Comparison of ENCODE assay signal across 2 cellular contexts in the genomic region with DNA sequence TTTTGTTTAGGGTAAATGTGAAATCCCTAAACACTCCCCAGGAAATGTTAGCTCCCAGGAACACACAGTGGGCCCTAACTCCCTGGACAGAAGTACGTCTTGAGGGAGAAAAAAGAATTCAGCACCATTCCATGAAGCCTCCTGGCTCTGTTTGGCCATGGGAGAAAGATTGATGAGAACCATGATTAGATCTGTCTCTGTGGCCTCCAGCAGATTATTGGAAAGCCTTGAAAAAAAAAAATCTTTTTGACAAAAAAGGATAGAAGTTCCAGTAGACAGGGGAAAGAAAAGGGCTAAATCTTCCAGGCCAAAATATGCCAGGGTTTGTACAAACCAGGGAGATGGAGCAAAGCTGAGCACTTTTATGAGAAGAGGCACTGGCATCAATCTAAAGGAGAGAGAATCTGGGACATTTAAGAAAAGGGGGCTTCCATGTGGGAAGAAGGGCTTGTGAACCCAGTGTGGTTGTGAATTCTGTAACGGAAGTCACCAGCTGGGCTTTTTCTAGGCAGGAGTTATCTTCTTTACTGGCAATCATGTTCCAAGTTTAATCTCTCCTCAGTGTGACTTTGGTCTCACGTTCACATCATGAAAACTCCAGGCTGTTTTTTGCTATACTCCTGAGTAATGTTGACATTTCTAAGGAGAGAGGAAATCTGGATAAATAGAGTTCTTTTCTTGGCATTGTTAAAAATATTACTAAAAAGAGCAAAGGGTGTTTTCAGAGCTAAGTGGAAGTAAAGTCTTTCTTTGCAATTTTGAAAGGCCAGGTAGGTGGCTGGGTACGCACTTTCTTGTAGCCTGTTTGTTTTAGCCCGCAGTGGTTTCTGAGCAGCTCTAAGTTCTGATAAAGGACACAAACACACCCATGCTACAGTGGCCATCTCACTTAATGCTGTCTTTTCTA.
TF ChIP-seq lines count a peak whose summit lies in the region.

No MANE protein-coding gene starts in this region.

TF ChIP-seq in IMR-90, 13 proteins besides CTCF, POLR2A, EP300 and RAD21:
- no peak for TF ChIP-seq CEBPB (IDR thresholded peaks at IDR 0.05; ENCODE audit: low read depth, low read length)
- TF ChIP-seq NFE2L2 (IDR thresholded peaks at IDR 0.05; ENCODE audit: low read depth, low read length) = no peak
- TF ChIP-seq MAFK (IDR thresholded peaks at IDR 0.05; ENCODE audit: low read depth, low read length) = no peak
- no peak for TF ChIP-seq FOS (IDR thresholded peaks at IDR 0.05; ENCODE audit: low read depth, low read length)
- TF ChIP-seq, protein P1, sequence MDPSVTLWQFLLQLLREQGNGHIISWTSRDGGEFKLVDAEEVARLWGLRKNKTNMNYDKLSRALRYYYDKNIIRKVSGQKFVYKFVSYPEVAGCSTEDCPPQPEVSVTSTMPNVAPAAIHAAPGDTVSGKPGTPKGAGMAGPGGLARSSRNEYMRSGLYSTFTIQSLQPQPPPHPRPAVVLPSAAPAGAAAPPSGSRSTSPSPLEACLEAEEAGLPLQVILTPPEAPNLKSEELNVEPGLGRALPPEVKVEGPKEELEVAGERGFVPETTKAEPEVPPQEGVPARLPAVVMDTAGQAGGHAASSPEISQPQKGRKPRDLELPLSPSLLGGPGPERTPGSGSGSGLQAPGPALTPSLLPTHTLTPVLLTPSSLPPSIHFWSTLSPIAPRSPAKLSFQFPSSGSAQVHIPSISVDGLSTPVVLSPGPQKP (IDR thresholded peaks at IDR 0.05; ENCODE audit: borderline replicate concordance, low read depth, low read length) = no peak
- TF ChIP-seq BHLHE40 (IDR thresholded peaks at IDR 0.05; ENCODE audit: low read depth, low read length) = no peak
- TF ChIP-seq CHD1 (IDR thresholded peaks at IDR 0.05; ENCODE audit: low read depth, low read length) = no peak
- TF ChIP-seq SMC3 (IDR thresholded peaks at IDR 0.05; ENCODE audit: low read depth, low read length) = no peak
- TF ChIP-seq RFX5 (IDR thresholded peaks at IDR 0.05; ENCODE audit: low read depth, low read length) = no peak
- no peak for TF ChIP-seq RCOR1 (IDR thresholded peaks at IDR 0.05; ENCODE audit: insufficient replicate concordance, low read length)
- no peak for TF ChIP-seq MXI1 (IDR thresholded peaks at IDR 0.05; ENCODE audit: borderline replicate concordance, low read depth, low read length)
- no peak for TF ChIP-seq MAZ (IDR thresholded peaks at IDR 0.05; ENCODE audit: borderline replicate concordance, low read depth, low read length)
- TF ChIP-seq, protein P2, sequence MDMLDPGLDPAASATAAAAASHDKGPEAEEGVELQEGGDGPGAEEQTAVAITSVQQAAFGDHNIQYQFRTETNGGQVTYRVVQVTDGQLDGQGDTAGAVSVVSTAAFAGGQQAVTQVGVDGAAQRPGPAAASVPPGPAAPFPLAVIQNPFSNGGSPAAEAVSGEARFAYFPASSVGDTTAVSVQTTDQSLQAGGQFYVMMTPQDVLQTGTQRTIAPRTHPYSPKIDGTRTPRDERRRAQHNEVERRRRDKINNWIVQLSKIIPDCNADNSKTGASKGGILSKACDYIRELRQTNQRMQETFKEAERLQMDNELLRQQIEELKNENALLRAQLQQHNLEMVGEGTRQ (IDR thresholded peaks at IDR 0.05; ENCODE audit: low read depth, low read length) = no peak
TF ChIP-seq in IMR-90: peak in this region for 0.

TF ChIP-seq in HepG2, 621 proteins besides CTCF, POLR2A, EP300 and RAD21:
- TF ChIP-seq ZNF460 (CRISPR knock-in tag; IDR thresholded peaks at IDR 0.05; ENCODE audit: borderline replicate concordance) = no peak
- no peak for TF ChIP-seq CENPX (CRISPR knock-in tag; IDR thresholded peaks at IDR 0.05)
- no peak for TF ChIP-seq ETV5 (CRISPR knock-in tag; IDR thresholded peaks at IDR 0.05; ENCODE audit: borderline replicate concordance)
- no peak for TF ChIP-seq ZNF12 (CRISPR knock-in tag; IDR thresholded peaks at IDR 0.05)
- no peak for TF ChIP-seq ZFP36 (IDR thresholded peaks at IDR 0.05; ENCODE audit: borderline replicate concordance, low read depth, low read length, partially characterized antibody)
- TF ChIP-seq KMT2B (CRISPR knock-in tag; IDR thresholded peaks at IDR 0.05) = no peak
- no peak for TF ChIP-seq ZNF776 (CRISPR knock-in tag; IDR thresholded peaks at IDR 0.05)
- TF ChIP-seq, protein P3, sequence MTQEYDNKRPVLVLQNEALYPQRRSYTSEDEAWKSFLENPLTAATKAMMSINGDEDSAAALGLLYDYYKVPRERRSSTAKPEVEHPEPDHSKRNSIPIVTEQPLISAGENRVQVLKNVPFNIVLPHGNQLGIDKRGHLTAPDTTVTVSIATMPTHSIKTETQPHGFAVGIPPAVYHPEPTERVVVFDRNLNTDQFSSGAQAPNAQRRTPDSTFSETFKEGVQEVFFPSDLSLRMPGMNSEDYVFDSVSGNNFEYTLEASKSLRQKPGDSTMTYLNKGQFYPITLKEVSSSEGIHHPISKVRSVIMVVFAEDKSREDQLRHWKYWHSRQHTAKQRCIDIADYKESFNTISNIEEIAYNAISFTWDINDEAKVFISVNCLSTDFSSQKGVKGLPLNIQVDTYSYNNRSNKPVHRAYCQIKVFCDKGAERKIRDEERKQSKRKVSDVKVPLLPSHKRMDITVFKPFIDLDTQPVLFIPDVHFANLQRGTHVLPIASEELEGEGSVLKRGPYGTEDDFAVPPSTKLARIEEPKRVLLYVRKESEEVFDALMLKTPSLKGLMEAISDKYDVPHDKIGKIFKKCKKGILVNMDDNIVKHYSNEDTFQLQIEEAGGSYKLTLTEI (CRISPR knock-in tag; conservative IDR thresholded peaks at IDR 0.05) = no peak
- no peak for TF ChIP-seq ZFY (CRISPR knock-in tag; IDR thresholded peaks at IDR 0.05)
- no peak for TF ChIP-seq RBAK (CRISPR knock-in tag; IDR thresholded peaks at IDR 0.05)
TF ChIP-seq in HepG2: peak in this region for 0.
